1 cellular context compared by ENCODE assay signal in genomic region chr6:6760054-6760453, GRCh38.
TF ChIP-seq lines count a peak whose summit lies in the region.

No MANE protein-coding gene starts in this region.

TF ChIP-seq in WTC11, 78 proteins besides CTCF, POLR2A, EP300 and RAD21 (continued from another document):
- TF ChIP-seq ATF1 (CRISPR knock-in tag; IDR thresholded peaks at IDR 0.05) (no peak), ZNF671 (CRISPR knock-in tag; IDR thresholded peaks at IDR 0.05) (no peak)
